Comparison of ENCODE assay signal across 16 cellular contexts in genomic region chr10:69828115-69828870, GRCh38. TPM values are rescaled to one million over a fixed set of nuclear protein-coding genes. Genes with fewer than 3 reads are reported as not detected.
DNase-seq lines count a peak whose midpoint lies in the region; ATAC-seq and TF ChIP-seq lines count a peak whose summit lies in the region.
"Had no signal": no experiment of that assay in that cellular context is flagged by ENCODE, and none has a peak within 500 bp of the region (broad histone marks: within the 10 kb centered on the region; RNA-seq: fewer than 3 reads in every experiment).

No MANE protein-coding gene starts in this region.

- H3K18ac ChIP-seq in trophoblast cell (ENCODE audit: low read length): no peak overlapping the region

- H3K4me1 ChIP-seq in thymus (ENCODE audit: control insufficient read depth, insufficient read depth, low read length) (peaks cover 33% of the 10 kb centered on the region), right lobe of liver (no peaks in the 10 kb centered on the region), trophoblast cell (ENCODE audit: control insufficient read depth in 1 of 2, insufficient read depth in 2 of 2, low read length in 2 of 2) (no peaks in the 10 kb centered on the region)

- no peak overlapping the region for H3K4me2 ChIP-seq in trophoblast cell (ENCODE audit: low read length)

- no peak overlapping the region for H2BK5ac ChIP-seq in trophoblast cell (ENCODE audit: low read depth, low read length, poor library complexity)

- no peak overlapping the region for H4K91ac ChIP-seq in trophoblast cell (ENCODE audit: low read depth, low read length)

- 43% methylated on average over 10 of the region's 10 CpGs for WGBS in thymus
- 47% methylated on average over 10 of the region's 10 CpGs for WGBS in right lobe of liver (ENCODE audit: insufficient coverage, low coverage, low lambda C conversion rate, missing lambda C conversion rate)
- no CpG with 5 or more reads among the region's 10 CpGs for WGBS in trophoblast cell (ENCODE audit: extremely low coverage, insufficient coverage, insufficient read length)

- H3K9me3 ChIP-seq in thymus (ENCODE audit: control insufficient read depth): no peaks in the 10 kb centered on the region
- H3K9me3 ChIP-seq in right lobe of liver: no peaks in the 10 kb centered on the region
- H3K9me3 ChIP-seq in trophoblast cell (ENCODE audit: insufficient read depth, low read depth, low read length): peaks cover 3% of the 10 kb centered on the region

- H4K8ac ChIP-seq in trophoblast cell (ENCODE audit: low read depth, low read length): no peak overlapping the region

- no peaks in the 10 kb centered on the region for H3K79me2 ChIP-seq in trophoblast cell (ENCODE audit: control insufficient read depth, insufficient read depth, low read length, poor library complexity)

- no peaks in the 10 kb centered on the region for H3K27me3 ChIP-seq in thymus (ENCODE audit: control insufficient read depth, insufficient read depth)
- no peaks in the 10 kb centered on the region for H3K27me3 ChIP-seq in right lobe of liver
- H3K27me3 ChIP-seq in trophoblast cell (ENCODE audit: insufficient read depth, low read length): no peaks in the 10 kb centered on the region

- intact Hi-C loops in right lobe of liver (cut with DNase I): no loop called here

- no peak for ATAC-seq in right lobe of liver
- ATAC-seq: SK-N-SH treated with all-trans-retinoic acid at 6 μM for 48 hours had no signal

- H3K36me3 ChIP-seq in thymus (ENCODE audit: control insufficient read depth, insufficient read depth): no peaks in the 10 kb centered on the region
- H3K36me3 ChIP-seq in right lobe of liver: no peaks in the 10 kb centered on the region
- no peaks in the 10 kb centered on the region for H3K36me3 ChIP-seq in trophoblast cell (ENCODE audit: control insufficient read depth in 1 of 2, insufficient read depth in 2 of 2, low read length in 2 of 2)

- peak; percentile 2 for DNase-seq in NCI-H82 (lab: John Stamatoyannopoulos, UW)
- DNase-seq in NCI-H82 treated with DMSO at 0.1 percent for 48 hours (lab: John Stamatoyannopoulos, UW; ENCODE audit: unreplicated experiment): no peak
- peak; percentile 25 for DNase-seq in NCI-H146 treated with DMSO at 0.1 percent for 48 hours (lab: John Stamatoyannopoulos, UW; ENCODE audit: unreplicated experiment)
- peak; percentile 65 for DNase-seq in RPMI8226
- no peak for DNase-seq in SK-N-DZ (ENCODE audit: low spot score)
- DNase-seq in right lobe of liver: no peak
- no peak for DNase-seq in trophoblast cell
- DNase-seq: 8988T, HCEC 1CT, NCI-H2029 treated with DMSO at 0.1 percent for 48 hours, NCI-H2227 treated with DMSO at 0.1 percent for 48 hours, NCI-H526 treated with DMSO at 0.1 percent for 48 hours had no signal

- H2AK5ac ChIP-seq in trophoblast cell (ENCODE audit: low read length): no peak overlapping the region

- H2BK12ac ChIP-seq in trophoblast cell (ENCODE audit: low read length): no peak overlapping the region

- TF ChIP-seq POLR2A in right lobe of liver (IDR thresholded peaks at IDR 0.05): no peak

- no peak overlapping the region for H3K4me3 ChIP-seq in thymus (ENCODE audit: low read length)
- H3K4me3 ChIP-seq in right lobe of liver: no peak overlapping the region
- H3K4me3 ChIP-seq in trophoblast cell (ENCODE audit: low read depth, low read length): no peak overlapping the region

- no peak overlapping the region for H3K4ac ChIP-seq in trophoblast cell (ENCODE audit: low read depth, low read length)

- no peak overlapping the region for H3K23ac ChIP-seq in trophoblast cell (ENCODE audit: low read length)

- TF ChIP-seq CTCF in right lobe of liver (IDR thresholded peaks at IDR 0.05): no peak

- H2BK120ac ChIP-seq in trophoblast cell (ENCODE audit: insufficient read depth, low read length, poor library complexity): no peak overlapping the region

- no peak overlapping the region for H4K12ac ChIP-seq in trophoblast cell (ENCODE audit: low read depth, low read length)

- no peak overlapping the region for H3K14ac ChIP-seq in trophoblast cell (ENCODE audit: low read length)

- H2AFZ ChIP-seq in trophoblast cell (ENCODE audit: insufficient read depth, low read length, poor library complexity): no peak overlapping the region

- H3K27ac ChIP-seq in thymus (ENCODE audit: low read depth): peak overlapping the region; percentile 43
- no peak overlapping the region for H3K27ac ChIP-seq in right lobe of liver
- H3K27ac ChIP-seq in trophoblast cell (ENCODE audit: low read depth, low read length): no peak overlapping the region

- no peaks in the 10 kb centered on the region for H3K79me1 ChIP-seq in trophoblast cell (ENCODE audit: low read length)

- no peak overlapping the region for H3K9ac ChIP-seq in trophoblast cell (ENCODE audit: low read length)

RNA-seq across cellular contexts. Expression of gene COL13A1, which starts 26.6 kb away (rescaled TPM):
- polyA plus RNA-seq in thymus: 0.96 TPM
- polyA plus RNA-seq in SK-N-DZ (2014; cell fraction: cytosol; rRNA removed): 0.03 TPM in 1 of 2 replicates, not detected in the other
- 0.59 and 3.1 TPM in 2 replicates for polyA plus RNA-seq in SK-N-DZ (2014; cell fraction: nucleus; rRNA removed)
- total RNA-seq in right lobe of liver: under 1 TPM in 4 of 6 experiments, not detected in 2; 0.18 to 0.44 (median 0.30) TPM
- 0.03 and 0.04 TPM in 2 replicates for polyA plus RNA-seq in trophoblast cell (2013)
- total RNA-seq: T-helper 1 cell treated with Interleukin-12 subunit alpha and Interleukin-12 subunit beta and Interleukin-4 antibody, amounts not matched to agents 30 ng/mL and 1 ng/mL, for 36 hours had no signal
- polyA plus RNA-seq: IgD-negative memory B cell had no signal

Comparison
In these comparisons a context has a peak if more than half of its experiments do, and no peak if none do; other contexts are left out.
1. DNase-seq: peak in NCI-H82 (single experiment), NCI-H146 treated with DMSO at 0.1 percent for 48 hours (single experiment) and RPMI8226 (single experiment); none in NCI-H82 treated with DMSO at 0.1 percent for 48 hours (single experiment), SK-N-DZ (single experiment), right lobe of liver (0 of 3) and trophoblast cell (0 of 2).